In the genomic region with DNA sequence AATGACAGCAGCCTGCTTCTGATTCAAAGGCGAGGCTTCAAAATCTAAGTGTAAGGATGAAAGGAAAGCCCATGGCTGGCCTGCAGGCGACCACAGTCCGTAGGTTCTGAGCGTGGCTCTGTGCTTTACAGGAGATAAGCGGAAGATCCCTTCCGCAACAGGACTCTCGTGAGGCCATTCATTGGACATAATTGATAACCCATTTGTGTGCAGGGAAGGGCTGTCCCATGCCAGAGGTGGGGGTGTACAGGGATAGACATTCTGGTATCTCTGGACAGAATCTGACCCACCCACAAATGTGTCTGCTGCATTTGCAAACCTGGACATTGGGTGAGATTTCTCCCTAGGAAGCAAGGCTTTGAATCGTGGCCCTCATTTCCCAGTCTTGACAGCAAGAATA, we compare ENCODE assay signal across 23 cellular contexts. TPM values are rescaled to one million over a fixed set of nuclear protein-coding genes. Genes with fewer than 3 reads are reported as not detected.
DNase-seq lines count a peak whose midpoint lies in the region; ATAC-seq, FAIRE-seq and TF ChIP-seq lines count a peak whose summit lies in the region.
"Had no signal": no experiment of that assay in that cellular context is flagged by ENCODE, and none has a peak within 500 bp of the region (broad histone marks: within the 10 kb centered on the region; RNA-seq: fewer than 3 reads in every experiment).

No MANE protein-coding gene starts in this region.

- no peaks in the 10 kb centered on the region for H3K9me3 Mint-ChIP-seq in CD4-positive, alpha-beta T cell
- H3K9me3 Mint-ChIP-seq: CD8-positive, alpha-beta T cell had no signal

- H2AFZ ChIP-seq in osteoblast (ENCODE audit: low read length), result no peak overlapping the region
- H2AFZ ChIP-seq: GM23248 had no signal

- H4K20me1 ChIP-seq in osteoblast (ENCODE audit: insufficient read depth, low read length), result no peaks in the 10 kb centered on the region

- peak; percentile 81 for FAIRE-seq in bronchial epithelial cell (lab: Jason Lieb, UNC)
- FAIRE-seq: GM12891, GM18507 had no signal

- H3K36me3 ChIP-seq in bronchial epithelial cell (ENCODE audit: control insufficient read depth, insufficient read depth, low read length) (peaks cover 3% of the 10 kb centered on the region), osteoblast (ENCODE audit: insufficient read depth, low read length) (no peaks in the 10 kb centered on the region), prostate gland (no peaks in the 10 kb centered on the region)

- no peak for TF ChIP-seq POLR2A in prostate gland (IDR thresholded peaks at IDR 0.05)

- H3K27ac ChIP-seq in CD4-positive, alpha-beta T cell (ENCODE audit: low read depth, low read length), result no peak overlapping the region
- H3K27ac ChIP-seq in osteoblast (ENCODE audit: low read depth, low read length), result no peak overlapping the region
- no peak overlapping the region for H3K27ac ChIP-seq in prostate gland
- H3K27ac ChIP-seq: GM23248 had no signal

- no peaks in the 10 kb centered on the region for H3K79me2 ChIP-seq in osteoblast (ENCODE audit: insufficient read depth, low read length)

- no peak for TF ChIP-seq CTCF in CD4-positive, alpha-beta T cell (IDR thresholded peaks at IDR 0.05)
- no peak for TF ChIP-seq CTCF in bronchial epithelial cell (IDR thresholded peaks at IDR 0.05; ENCODE audit: insufficient read depth, low read length, severe bottlenecking)
- no peak for TF ChIP-seq CTCF in osteoblast (IDR thresholded peaks at IDR 0.05; ENCODE audit: extremely low read depth, low read depth, low read length)
- TF ChIP-seq CTCF in prostate gland (IDR thresholded peaks at IDR 0.05), result no peak

- no peaks in the 10 kb centered on the region for H3K27me3 ChIP-seq in CD4-positive, alpha-beta T cell (ENCODE audit: control insufficient read depth, insufficient read depth, low read length)
- H3K27me3 ChIP-seq in bronchial epithelial cell (ENCODE audit: control insufficient read depth, insufficient read depth, low read length), result no peaks in the 10 kb centered on the region
- H3K27me3 ChIP-seq in osteoblast (ENCODE audit: insufficient read depth, low read length), result no peaks in the 10 kb centered on the region
- no peaks in the 10 kb centered on the region for H3K27me3 ChIP-seq in prostate gland (replicated peaks; ENCODE audit: insufficient read depth)

- POLR2A ChIA-PET in CD4-positive, alpha-beta T cell (lab: Charles Lee), result interaction anchor here (0.9 to 1.5 kb wide), 2 partner anchors 16 to 255 kb away, joined by 3 to 6 read pairs; no protein-coding TSS in a partner anchor

- H3K9me3 ChIP-seq in CD4-positive, alpha-beta T cell (ENCODE audit: control insufficient read depth, low read length), result no peaks in the 10 kb centered on the region
- H3K9me3 ChIP-seq in osteoblast (ENCODE audit: low read depth, low read length), result no peaks in the 10 kb centered on the region
- no peaks in the 10 kb centered on the region for H3K9me3 ChIP-seq in prostate gland

- CTCF ChIA-PET in CD4-positive, alpha-beta T cell (lab: Charles Lee), result no interaction called here

- intact Hi-C loops in CD4-positive, alpha-beta T cell (cut with DNase I, micrococcal nuclease), result loop anchor here in 1 of 2 experiments (5.0 kb wide), 2 partner anchors 35 to 105 kb away; a partner anchor contains a TSS
- intact Hi-C loops in prostate gland (cut with DNase I), result no loop called here

- H3K4me3 ChIP-seq in bronchial epithelial cell (ENCODE audit: low read depth, low read length) (no peak overlapping the region), osteoblast (ENCODE audit: insufficient read depth, low read length) (no peak overlapping the region), prostate gland (no peak overlapping the region)
- H3K4me3 ChIP-seq: GM23248 had no signal

- ATAC-seq in CD4-positive, alpha-beta T cell (ENCODE audit: poor library complexity), result no peak
- ATAC-seq: CD8-positive, alpha-beta T cell had no signal

- H3K4me1 ChIP-seq in osteoblast (ENCODE audit: insufficient read depth, low read length), result peaks cover 19% of the 10 kb centered on the region
- H3K4me1 ChIP-seq in prostate gland (replicated peaks), result peaks cover 9% of the 10 kb centered on the region

- H3K27ac Mint-ChIP-seq in CD4-positive, alpha-beta T cell, result peak overlapping the region; percentile 38

- H3K4me2 ChIP-seq in osteoblast (ENCODE audit: insufficient read depth, low read length), result no peak overlapping the region

- H3K4me3 Mint-ChIP-seq in CD4-positive, alpha-beta T cell, result no peak overlapping the region

- DNase-seq in CD4-positive, alpha-beta T cell, result no peak
- DNase-seq in SK-N-DZ (ENCODE audit: low spot score) (peak; percentile 78), bronchial epithelial cell (ENCODE audit: low read depth) (no peak), osteoblast (ENCODE audit: insufficient read length, low spot score, missing footprints) (peak; percentile 60), prostate gland (ENCODE audit: low spot score) (no peak), NCI-H2171 (lab: John Stamatoyannopoulos, UW) (no peak), Ammon's horn (ENCODE audit: low spot score) (no peak)
- DNase-seq in activated T-cell treated with anti-CD3 and anti-CD28 coated beads, Interleukin-2, amount 50 U/mL, for 1 hour, result no peak
- DNase-seq: ACHN; AML-193; CD8-positive, alpha-beta T cell; GF-D8; GM23248; HCEC 1CT; KG1; NCI-H1436; NCI-H2029; NCI-H446 treated with DMSO at 0.1 percent for 48 hours; NK-92 treated with Interleukin-12 subunit alpha and Interleukin-12 subunit beta, amount 100 ng/mL, for 24 hours; SIG-M5 had no signal

- WGBS in prostate gland, result 78% methylated on average over 8 of the region's 8 CpGs

- H3K36me3 Mint-ChIP-seq in CD4-positive, alpha-beta T cell (ENCODE audit: low read depth), result no peaks in the 10 kb centered on the region
- H3K36me3 Mint-ChIP-seq: CD8-positive, alpha-beta T cell had no signal

- no peaks in the 10 kb centered on the region for H3K27me3 Mint-ChIP-seq in CD4-positive, alpha-beta T cell

- peaks cover 40% of the 10 kb centered on the region for H3K4me1 Mint-ChIP-seq in CD4-positive, alpha-beta T cell (ENCODE audit: low read depth)

RNA-seq across cellular contexts. Expression of a gene that starts 4.0 kb away (rescaled TPM):
- total RNA-seq in CD4-positive, alpha-beta T cell, result 10 to 100 TPM; 17.4 to 18.1 TPM
- 6.6 and 14.1 TPM in 2 replicates for polyA plus RNA-seq in SK-N-DZ (2014; cell fraction: cytosol; rRNA removed)
- polyA plus RNA-seq in SK-N-DZ (2014; cell fraction: nucleus; rRNA removed), result 15.1 and 15.3 TPM in 2 replicates
- 24.5 and 30.5 TPM in 2 replicates for total RNA-seq in bronchial epithelial cell
- total RNA-seq in osteoblast, result 32.2 and 33.6 TPM in 2 replicates
- total RNA-seq in prostate gland, result 100 to 1,000 TPM in 1 of 2 donors, 10 to 100 TPM in 1; 76.9 to 170 TPM
- total RNA-seq: OCI-LY7 had no signal

RNA-seq across cellular contexts. Expression of a gene that starts 34.8 kb away (rescaled TPM):
- total RNA-seq in CD4-positive, alpha-beta T cell, result 10 to 100 TPM in 1 of 2 experiments, 1 to 10 TPM in 1; 7.4 to 10.2 TPM
- polyA plus RNA-seq in SK-N-DZ (2014; cell fraction: cytosol; rRNA removed), result 5.6 and 6.7 TPM in 2 replicates
- polyA plus RNA-seq in SK-N-DZ (2014; cell fraction: nucleus; rRNA removed), result 12.7 and 13.9 TPM in 2 replicates
- total RNA-seq in bronchial epithelial cell (0.13 TPM in 1 of 2 replicates, not detected in the other), osteoblast (10.1 and 17.7 TPM in 2 replicates), prostate gland (10 to 100 TPM; 42.8 to 54.6 TPM)

Comparison
In these comparisons a context has a peak if more than half of its experiments do, and no peak if none do; other contexts are left out.
1. DNase-seq: peak in SK-N-DZ (single experiment) and osteoblast (single experiment); none in CD4-positive, alpha-beta T cell (0 of 10), bronchial epithelial cell (single experiment), prostate gland (single experiment), NCI-H2171 (single experiment), activated T-cell treated with anti-CD3 and anti-CD28 coated beads, Interleukin-2, amount 50 U/mL, for 1 hour (single experiment) and Ammon's horn (single experiment).